In the genomic region with DNA sequence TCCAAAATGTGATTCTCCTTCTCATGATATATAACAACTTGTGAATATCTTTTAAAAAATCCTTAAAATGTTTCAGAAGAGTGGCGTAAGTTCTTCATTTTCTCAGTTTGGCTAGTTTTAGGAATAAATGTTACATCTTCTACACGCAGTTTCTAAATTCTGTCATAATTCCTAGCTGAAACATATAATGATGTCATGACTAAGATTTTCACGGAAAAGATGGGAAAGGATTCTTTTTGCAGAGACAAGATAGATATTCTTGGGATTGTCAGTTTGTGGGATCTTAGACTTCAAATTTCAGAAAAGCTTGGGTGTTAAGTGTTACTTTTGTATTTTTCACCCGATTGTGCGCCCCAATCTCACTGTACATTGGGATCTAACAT, we compare ENCODE assay signal across 9 cellular contexts. TPM values are rescaled to one million over a fixed set of nuclear protein-coding genes. Genes with fewer than 3 reads are reported as not detected.
DNase-seq lines count a peak whose midpoint lies in the region; ATAC-seq, FAIRE-seq and TF ChIP-seq lines count a peak whose summit lies in the region.
"Had no signal": no experiment of that assay in that cellular context is flagged by ENCODE, and none has a peak within 500 bp of the region (broad histone marks: within the 10 kb centered on the region; RNA-seq: fewer than 3 reads in every experiment).

No MANE protein-coding gene starts in this region.

- H3K9ac ChIP-seq in SK-N-MC (ENCODE audit: insufficient read length) (peak overlapping the region; percentile 94), iPS-18a (ENCODE audit: low read length) (peak overlapping the region; percentile 99)

- H3K4me2 ChIP-seq in GM23338, result peak overlapping the region; percentile 88

- H4K20me1 ChIP-seq in GM23338 (replicated peaks; ENCODE audit: insufficient read depth), result peaks cover 8% of the 10 kb centered on the region; the same call in 1 of the 2 replicates

- TF ChIP-seq POLR2A in spleen (IDR thresholded peaks at IDR 0.05), result no peak

- intact Hi-C loops in spleen (cut with DNase I; ENCODE audit: low total_unique reads), result loop anchor here (10.0 kb wide), 1 partner anchor 49 kb away; no protein-coding TSS in a partner anchor

- H3K27me3 ChIP-seq in GM23338 (ENCODE audit: insufficient read depth), result peaks cover 6% of the 10 kb centered on the region; the same call in 1 of the 2 replicates
- H3K27me3 ChIP-seq in iPS-18a (ENCODE audit: control insufficient read depth, insufficient read depth, low read length), result peaks cover 6% of the 10 kb centered on the region
- H3K27me3 ChIP-seq in spleen (replicated peaks in 1 of 7), result no peaks in the 10 kb centered on the region

- no peaks in the 10 kb centered on the region for H3K36me3 ChIP-seq in GM23338 (ENCODE audit: insufficient read depth)
- no peaks in the 10 kb centered on the region for H3K36me3 ChIP-seq in SK-N-MC (ENCODE audit: insufficient read depth, low read length)
- H3K36me3 ChIP-seq in iPS-18a (ENCODE audit: control insufficient read depth, low read depth, low read length), result peaks cover 4% of the 10 kb centered on the region
- H3K36me3 ChIP-seq in spleen, result peaks cover 0 to under 1% (median 0%) of the 10 kb centered on the region in 6 donors

- TF ChIP-seq CTCF in GM23338 (conservative IDR thresholded peaks at IDR 0.05; ENCODE audit: low read depth in 2 of 2) (no peak), spleen (IDR thresholded peaks at IDR 0.05 in 8 of 11, conservative IDR thresholded peaks at IDR 0.05 in 3 of 11) (no peak), GM13977 (IDR thresholded peaks at IDR 0.05; ENCODE audit: extremely low read depth, insufficient read depth, missing control alignments) (no peak)

- H3K9me2 ChIP-seq in GM23338 (ENCODE audit: insufficient read depth), result no peaks in the 10 kb centered on the region

- peak overlapping the region; percentile 76 for H3K4me3 ChIP-seq in GM23338
- H3K4me3 ChIP-seq in SK-N-MC, result peak overlapping the region; percentile 96
- H3K4me3 ChIP-seq in iPS-18a (ENCODE audit: low read length), result peak overlapping the region; percentile 98
- peak overlapping the region in 7 of 8 donors; percentile 69 to 90 (median 83) for H3K4me3 ChIP-seq in spleen

- peaks cover 2% of the 10 kb centered on the region for H3K27me3 Mint-ChIP-seq in GM23338 (ENCODE audit: insufficient read depth, low read depth, poor library complexity)

- H3K27ac Mint-ChIP-seq in GM23338, result no peak overlapping the region
- H3K27ac Mint-ChIP-seq: HFFc6 had no signal

- H2AFZ ChIP-seq in GM23338, result no peak overlapping the region

- no peak for FAIRE-seq in HTR-8/SVneo (lab: Jason Lieb, UNC)

- peaks cover 60% of the 10 kb centered on the region for H3K79me2 ChIP-seq in GM23338 (replicated peaks; ENCODE audit: insufficient read depth)

- DNase-seq in GM23338 (ENCODE audit: low spot score), result no peak
- no peak for DNase-seq in SK-N-MC (ENCODE audit: low read depth, low spot score)
- no peak for DNase-seq in spleen
- DNase-seq in GM13977 (ENCODE audit: low spot score), result no peak
- DNase-seq in HTR-8/SVneo (ENCODE audit: insufficient read length, low spot score), result no peak
- no peak for DNase-seq in OCI-M2 (lab: John Stamatoyannopoulos, UW; ENCODE audit: unreplicated experiment)
- DNase-seq: HFFc6 had no signal

- H3K4me1 ChIP-seq in GM23338 (ENCODE audit: insufficient read depth) (peaks cover 40% of the 10 kb centered on the region), iPS-18a (ENCODE audit: control insufficient read depth, low read depth, low read length) (peaks cover 37% of the 10 kb centered on the region), spleen (peaks cover 38 to 72% (median 64%) of the 10 kb centered on the region in 6 donors)

- H3K9me3 Mint-ChIP-seq in GM23338, result no peaks in the 10 kb centered on the region
- H3K9me3 Mint-ChIP-seq: HFFc6 had no signal

- ATAC-seq in GM23338, result no peak
- no peak for ATAC-seq in GM19397 (IDR thresholded peaks at IDR 0.05; ENCODE audit: unreplicated experiment)

- H3K9me3 ChIP-seq in SK-N-MC (ENCODE audit: low read depth, low read length) (no peaks in the 10 kb centered on the region), iPS-18a (ENCODE audit: control insufficient read depth, low read depth, low read length) (no peaks in the 10 kb centered on the region), spleen (no peaks in the 10 kb centered on the region)

- in situ Hi-C loops in GM13977 (cut with MboI; ENCODE audit: low pct_unique_long_range_greater_than_20kb, low sequenced_read_pairs, unreplicated experiment), result no loop called here

- WGBS in spleen, 5 donors, result 46 to 65% (median 58%) methylated on average over 5 of the region's 5 CpGs

- H3F3A ChIP-seq in GM23338 (replicated peaks; ENCODE audit: low read depth), result no peaks in the 10 kb centered on the region

- H3K4me1 Mint-ChIP-seq in GM23338, result peaks cover 33% of the 10 kb centered on the region

- no peak overlapping the region for H3K4me3 Mint-ChIP-seq in GM23338
- H3K4me3 Mint-ChIP-seq: HFFc6 had no signal

- H3K36me3 Mint-ChIP-seq in GM23338 (ENCODE audit: low read depth), result no peaks in the 10 kb centered on the region

- H3K27ac ChIP-seq in GM23338 (ENCODE audit: low read depth) (no peak overlapping the region), SK-N-MC (no peak overlapping the region), iPS-18a (ENCODE audit: low read length) (no peak overlapping the region), spleen (peak overlapping the region in 5 of 8 donors; percentile 98 to 100 (median 98))

TF ChIP-seq in GM23338, 12 proteins besides CTCF, POLR2A, EP300 and RAD21 (continues in another document):
- TF ChIP-seq ZNF331 (CRISPR knock-in tag; IDR thresholded peaks at IDR 0.05; ENCODE audit: low read depth) (no peak), REST (IDR thresholded peaks at IDR 0.05; ENCODE audit: unreplicated experiment) (no peak), STAT1 (IDR thresholded peaks at IDR 0.05; ENCODE audit: unreplicated experiment) (no peak), CREB1 (CRISPR knock-in tag; IDR thresholded peaks at IDR 0.05; ENCODE audit: low read depth) (no peak), NANOG (IDR thresholded peaks at IDR 0.05; ENCODE audit: borderline replicate concordance) (no peak), ZNF114 (CRISPR knock-in tag; IDR thresholded peaks at IDR 0.05) (no peak), EZH2phosphoT487 (IDR thresholded peaks at IDR 0.05; ENCODE audit: unreplicated experiment) (no peak), EZH2 (IDR thresholded peaks at IDR 0.05; ENCODE audit: low read depth, unreplicated experiment) (no peak), POLR2AphosphoS5 (IDR thresholded peaks at IDR 0.05; ENCODE audit: low read depth) (no peak), JUNB (IDR thresholded peaks at IDR 0.05; ENCODE audit: unreplicated experiment) (no peak)

RNA-seq across cellular contexts. Expression of gene EED, which starts 1.7 kb away (rescaled TPM):
- 26.7 and 30.7 TPM in 2 replicates for total RNA-seq in GM23338 (2014; rRNA removed; shearing (Covaris generic))
- 23.9 and 29.7 TPM in 2 replicates for polyA plus RNA-seq in GM23338 (2016; fragmentation: Nextera tagmentation; extraction: Ambion mirVana)
- total RNA-seq in spleen, result 10 to 100 TPM; 25.8 to 48.1 (median 34.0) TPM
- 10 to 100 TPM; 24.3 to 26.8 (median 25.0) TPM for polyA plus RNA-seq in spleen

RNA-seq across cellular contexts. Expression of gene HIKESHI, which starts 55.8 kb away (rescaled TPM):
- total RNA-seq in GM23338 (2014; rRNA removed; shearing (Covaris generic)), result 71.2 and 76.8 TPM in 2 replicates
- polyA plus RNA-seq in GM23338 (2016; fragmentation: Nextera tagmentation; extraction: Ambion mirVana) (162 and 170 TPM in 2 replicates), spleen (10 to 100 TPM; 25.3 to 44.9 (median 33.7) TPM)
- 10 to 100 TPM; 22.5 to 37.1 (median 25.5) TPM for total RNA-seq in spleen

Comparison
In these comparisons a context has a peak if more than half of its experiments do, and no peak if none do; other contexts are left out.
1. H3K27ac ChIP-seq: peak in spleen (5 of 8); none in GM23338 (single experiment), SK-N-MC (single experiment) and iPS-18a (single experiment).
2. Peak in every context shown above with its lines, with median percentiles within 50 percentile points of each other: H3K4me3 ChIP-seq.